21 cellular contexts compared by ENCODE assay signal in the genomic region with DNA sequence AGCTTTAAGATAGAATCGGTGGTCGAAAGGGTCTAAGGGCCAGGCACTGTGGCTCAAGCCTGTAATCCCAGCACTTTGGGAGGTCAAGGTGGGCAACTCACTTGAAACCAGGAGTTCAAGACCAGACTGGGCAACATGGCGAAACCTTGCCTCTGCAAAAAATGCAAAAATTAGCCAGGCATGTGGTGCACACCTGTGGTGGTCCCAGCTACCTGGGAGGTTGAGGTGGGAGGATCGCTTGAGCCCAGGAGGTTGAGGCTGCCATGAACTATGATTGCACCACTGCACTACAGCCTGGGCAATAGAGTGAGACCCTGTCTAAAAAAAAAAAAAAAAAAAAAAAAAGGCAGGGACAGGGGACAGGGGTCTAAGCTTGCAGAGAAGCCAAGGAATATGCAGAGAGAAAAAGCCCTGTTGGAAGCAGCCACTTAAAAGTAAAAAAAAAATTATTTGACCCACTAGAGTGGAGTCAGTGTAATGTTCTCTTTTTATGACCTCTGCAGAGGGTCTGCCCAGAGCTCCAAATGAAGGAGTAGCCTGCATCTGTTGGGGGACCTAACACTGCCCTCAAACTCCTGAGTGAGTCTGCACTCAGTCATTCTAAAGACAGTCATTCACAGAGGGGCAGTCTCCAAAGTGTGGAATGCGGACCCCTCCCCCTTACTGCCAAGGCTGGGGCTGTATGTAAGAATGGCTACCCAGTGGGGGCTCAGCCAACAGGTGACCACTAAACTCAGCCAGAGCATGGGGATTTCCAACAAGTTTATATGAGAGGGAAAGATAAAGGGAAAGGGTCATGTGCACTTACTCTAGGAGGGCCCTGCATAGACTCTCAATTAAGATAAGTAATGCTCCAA.
DNase-seq lines count a peak whose midpoint lies in the region; ATAC-seq and TF ChIP-seq lines count a peak whose summit lies in the region.
"Had no signal": no experiment of that assay in that cellular context is flagged by ENCODE, and none has a peak within 500 bp of the region (broad histone marks: within the 10 kb centered on the region; RNA-seq: fewer than 3 reads in every experiment).

No MANE protein-coding gene starts in this region.

- no peak overlapping the region for H2BK5ac ChIP-seq in mesendoderm (ENCODE audit: low read length)

- no peak for ATAC-seq in HG03565 (IDR thresholded peaks at IDR 0.05; ENCODE audit: unreplicated experiment)
- ATAC-seq: A549, HepG2, K562, SK-N-SH treated with all-trans-retinoic acid at 6 μM for 48 hours had no signal

- no peaks in the 10 kb centered on the region for H3K79me1 ChIP-seq in mesendoderm (ENCODE audit: low read length)

- no peaks in the 10 kb centered on the region for H3K9me3 ChIP-seq in HUES48 (ENCODE audit: control insufficient read depth, insufficient read depth, low read length)
- H3K9me3 ChIP-seq: A549, MG63, Peyer's patch had no signal

- no peaks in the 10 kb centered on the region for H3K79me2 ChIP-seq in mesendoderm (ENCODE audit: control insufficient read depth, insufficient read depth, low read length)

- no peak for TF ChIP-seq CTCF in GM13976 (IDR thresholded peaks at IDR 0.05; ENCODE audit: borderline replicate concordance, control extremely low read depth, extremely low read depth, insufficient read depth, missing control alignments)

- H3K27ac ChIP-seq in HUES48 (ENCODE audit: low read depth, low read length) (peak overlapping the region; percentile 39), mesendoderm (ENCODE audit: low read depth, low read length) (no peak overlapping the region)
- H3K27ac ChIP-seq: A549, Peyer's patch had no signal

- H3K4me3 ChIP-seq in HUES48 (ENCODE audit: low read depth, low read length) (no peak overlapping the region; the same call in 1 of the 2 replicates), mesendoderm (ENCODE audit: low read length) (no peak overlapping the region)
- H3K4me3 ChIP-seq: A549, K562, MG63, Peyer's patch had no signal

- H3K4ac ChIP-seq in mesendoderm (ENCODE audit: low read depth, low read length), result no peak overlapping the region

- H3K36me3 ChIP-seq in HUES48 (ENCODE audit: control insufficient read depth, insufficient read depth, low read length), result no peaks in the 10 kb centered on the region
- no peaks in the 10 kb centered on the region for H3K36me3 ChIP-seq in mesendoderm (ENCODE audit: control insufficient read depth, insufficient read depth, low read length)
- H3K36me3 ChIP-seq: Peyer's patch had no signal

- H3K4me1 ChIP-seq in HUES48 (ENCODE audit: control insufficient read depth, insufficient read depth, low read length), result peaks cover 11% of the 10 kb centered on the region; the same call in 1 of the 2 replicates
- no peaks in the 10 kb centered on the region for H3K4me1 ChIP-seq in mesendoderm (ENCODE audit: control insufficient read depth, low read depth, low read length)
- H3K4me1 ChIP-seq: A549, Peyer's patch had no signal

- no peak overlapping the region for H2BK120ac ChIP-seq in mesendoderm (ENCODE audit: low read depth, low read length)

- no peak overlapping the region for H2AK5ac ChIP-seq in mesendoderm (ENCODE audit: low read length)

- no peak overlapping the region for H3K56ac ChIP-seq in mesendoderm (ENCODE audit: low read length)

- peak; percentile 5 for DNase-seq in A172 (ENCODE audit: low spot score)
- peak; percentile 78 for DNase-seq in iPS DF 19.7 (ENCODE audit: low read depth, low spot score)
- peak; percentile 82 for DNase-seq in mesendoderm
- DNase-seq in GM13976 (ENCODE audit: low spot score), result no peak
- no peak for DNase-seq in NCI-H1105 (lab: John Stamatoyannopoulos, UW)
- DNase-seq in HT-29 (ENCODE audit: low spot score), result no peak
- DNase-seq: DMS53, MG63, NCI-H1048, NCI-H1436 treated with DMSO at 0.1 percent for 48 hours, NCI-H1930, NCI-H345, NCI-H524, NCI-H82, Peyer's patch had no signal

- H2BK15ac ChIP-seq in mesendoderm (replicated peaks; ENCODE audit: low read depth), result no peak overlapping the region

- H4K8ac ChIP-seq in mesendoderm (ENCODE audit: low read depth, low read length), result no peak overlapping the region

- no peaks in the 10 kb centered on the region for H3K27me3 ChIP-seq in HUES48 (ENCODE audit: control insufficient read depth, insufficient read depth, low read length)
- H3K27me3 ChIP-seq in mesendoderm (ENCODE audit: insufficient read depth, low read length, poor library complexity), result no peaks in the 10 kb centered on the region
- H3K27me3 ChIP-seq: MG63, Peyer's patch had no signal

- no peak overlapping the region for H4K5ac ChIP-seq in mesendoderm (ENCODE audit: low read length)

- no peak overlapping the region for H3K23ac ChIP-seq in mesendoderm (ENCODE audit: low read length)

- H3K4me2 ChIP-seq in mesendoderm (ENCODE audit: low read length), result no peak overlapping the region
- H3K4me2 ChIP-seq: A549 had no signal

- H3K9ac ChIP-seq in HUES48 (ENCODE audit: low read depth, low read length), result no peak overlapping the region
- no peak overlapping the region for H3K9ac ChIP-seq in mesendoderm (ENCODE audit: low read length)

- WGBS in mesendoderm (ENCODE audit: extremely low coverage, insufficient coverage, low lambda C conversion rate), result no CpG with 5 or more reads among the region's 5 CpGs

- H3K18ac ChIP-seq in mesendoderm (ENCODE audit: low read length), result no peak overlapping the region

- in situ Hi-C loops in GM13976 (cut with MboI; ENCODE audit: low sequenced_read_pairs, unreplicated experiment), result no loop called here

Comparison
In these comparisons a context has a peak if more than half of its experiments do, and no peak if none do; other contexts are left out.
1. DNase-seq: peak in A172 (single experiment), iPS DF 19.7 (single experiment) and mesendoderm (single experiment); none in GM13976 (single experiment), NCI-H1105 (single experiment) and HT-29 (single experiment).